8 cellular contexts compared by ENCODE assay signal in genomic region chr17:83247001-83247400, GRCh38.
DNase-seq lines count a peak whose midpoint lies in the region; ATAC-seq and TF ChIP-seq lines count a peak whose summit lies in the region.
"Not testable (repeated sequence)": the region's sequence is repeated elsewhere in the genome, so short reads cannot be mapped to it uniquely, and the experiment has no call there.

No MANE protein-coding gene starts in this region.

- H3K9me3 ChIP-seq in ovary, suprapubic skin: not testable (repeated sequence)

- not testable (repeated sequence) for H3K36me3 ChIP-seq in ovary, suprapubic skin

- H3K27me3 ChIP-seq in ovary, suprapubic skin: not testable (repeated sequence)

- intact Hi-C loops in activated naive CD4-positive, alpha-beta T cell treated with anti-CD3 and anti-CD28 coated beads for 36 hours (cut with micrococcal nuclease); ovary (cut with DNase I): not testable (repeated sequence)

- H3K4me1 ChIP-seq in ovary (ENCODE audit: insufficient read depth); suprapubic skin: not testable (repeated sequence)

- TF ChIP-seq EP300 in ovary (IDR thresholded peaks at IDR 0.05); suprapubic skin (IDR thresholded peaks at IDR 0.05): not testable (repeated sequence)

- ATAC-seq in esophagus mucosa, result peak; percentile 56

- not testable (repeated sequence) for H3K27ac ChIP-seq in ovary, suprapubic skin

- H3K36me3 Mint-ChIP-seq in activated naive CD4-positive, alpha-beta T cell treated with anti-CD3 and anti-CD28 coated beads for 36 hours (ENCODE audit: low read depth), result not testable (repeated sequence)

- not testable (repeated sequence) for H3K4me3 Mint-ChIP-seq in activated naive CD4-positive, alpha-beta T cell treated with anti-CD3 and anti-CD28 coated beads for 36 hours

- not testable (repeated sequence) for H3K27me3 Mint-ChIP-seq in activated naive CD4-positive, alpha-beta T cell treated with anti-CD3 and anti-CD28 coated beads for 36 hours (ENCODE audit: low read depth)

- not testable (repeated sequence) for H3K27ac Mint-ChIP-seq in activated naive CD4-positive, alpha-beta T cell treated with anti-CD3 and anti-CD28 coated beads for 36 hours

- in situ Hi-C loops in SK-MEL-5 (cut with HindIII; ENCODE audit: low pct_unique_long_range_greater_than_20kb, low sequenced_read_pairs), result not testable (repeated sequence)

- TF ChIP-seq POLR2A in ovary (IDR thresholded peaks at IDR 0.05); suprapubic skin (IDR thresholded peaks at IDR 0.05): not testable (repeated sequence)

- CTCF ChIA-PET in activated naive CD4-positive, alpha-beta T cell treated with anti-CD3 and anti-CD28 coated beads for 36 hours (lab: Charles Lee), result not testable (repeated sequence)

- H3K4me3 ChIP-seq in Jurkat, Clone E6-1 (ENCODE audit: low read length); ovary; suprapubic skin: not testable (repeated sequence)

- 20% methylated on average over 1 of the region's 1 CpG; no CpG with 5 or more reads in 2 of the 3 donors for WGBS in ovary, 3 donors
- no CpG with 5 or more reads among the region's 1 CpG for whole genome bisulfite sequencing in suprapubic skin

- DNase-seq in Ammon's horn (ENCODE audit: low spot score) (peak; percentile 76), SK-MEL-5 (ENCODE audit: low read depth, low spot score) (peak; percentile 58), kidney tubule cell (ENCODE audit: low spot score) (peak; percentile 26), ovary (peak in 4 of 5 donors; percentile 12 to 34 (median 30)), suprapubic skin (ENCODE audit: low spot score in 2 of 2) (peak; percentile 78 to 80)
- peak; percentile 39 for DNase-seq in Jurkat, Clone E6-1 (ENCODE audit: low read depth, low spot score)
- DNase-seq in activated naive CD4-positive, alpha-beta T cell treated with anti-CD3 and anti-CD28 coated beads for 36 hours, result peak; percentile 8

- H3K4me1 Mint-ChIP-seq in activated naive CD4-positive, alpha-beta T cell treated with anti-CD3 and anti-CD28 coated beads for 36 hours (ENCODE audit: low read depth), result not testable (repeated sequence)

- not testable (repeated sequence) for TF ChIP-seq CTCF in ovary (IDR thresholded peaks at IDR 0.05); suprapubic skin (IDR thresholded peaks at IDR 0.05)

- not testable (repeated sequence) for H3K9me3 Mint-ChIP-seq in activated naive CD4-positive, alpha-beta T cell treated with anti-CD3 and anti-CD28 coated beads for 36 hours

Comparison
In these comparisons a context has a peak if more than half of its experiments do, and no peak if none do; other contexts are left out.
1. DNase-seq: peak in every context shown above with its lines; median percentile 79 in suprapubic skin; 76 in Ammon's horn; 58 in SK-MEL-5; 39 in Jurkat, Clone E6-1; 30 in ovary; 26 in kidney tubule cell; 8 in activated naive CD4-positive, alpha-beta T cell treated with anti-CD3 and anti-CD28 coated beads for 36 hours.